ENCODE assay signal across 1 cellular context in the genomic region with DNA sequence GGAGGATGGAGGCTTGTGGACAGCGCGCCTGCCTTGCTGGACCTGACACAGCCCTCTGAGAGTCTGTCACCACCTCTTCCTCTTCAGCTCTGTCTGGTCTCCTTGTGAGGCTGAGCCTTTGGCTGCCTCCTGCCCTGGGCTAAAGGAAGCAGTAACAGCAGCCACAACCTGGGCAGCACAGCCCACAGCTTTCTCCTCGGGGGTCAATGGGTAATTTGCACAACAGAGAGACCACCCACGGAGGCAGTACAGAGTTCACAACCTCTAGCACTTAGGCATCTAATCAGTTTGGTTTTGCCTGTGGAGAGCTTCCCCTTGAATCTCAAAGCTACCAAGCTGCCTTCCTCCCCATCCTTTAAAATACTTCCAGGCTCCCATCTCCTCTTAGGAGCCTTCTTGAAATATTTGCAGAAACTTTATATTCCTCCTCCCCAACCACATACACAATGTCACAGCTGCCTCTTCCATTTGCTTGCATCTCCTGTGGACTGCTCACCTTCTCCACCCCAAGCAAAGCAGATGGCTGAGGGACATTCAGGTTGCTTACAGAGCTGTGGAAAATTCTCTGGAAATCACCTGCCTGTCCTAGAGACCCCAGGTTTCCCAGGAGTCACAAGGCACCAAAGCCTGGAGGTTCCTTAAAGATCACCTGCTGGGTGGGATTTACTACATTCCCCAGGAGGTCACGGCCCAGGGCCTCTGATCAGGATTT.
TF ChIP-seq lines count a peak whose summit lies in the region.

No MANE protein-coding gene starts in this region.

TF ChIP-seq in IMR-90, 13 proteins besides CTCF, POLR2A, EP300 and RAD21:
- TF ChIP-seq, protein P1, sequence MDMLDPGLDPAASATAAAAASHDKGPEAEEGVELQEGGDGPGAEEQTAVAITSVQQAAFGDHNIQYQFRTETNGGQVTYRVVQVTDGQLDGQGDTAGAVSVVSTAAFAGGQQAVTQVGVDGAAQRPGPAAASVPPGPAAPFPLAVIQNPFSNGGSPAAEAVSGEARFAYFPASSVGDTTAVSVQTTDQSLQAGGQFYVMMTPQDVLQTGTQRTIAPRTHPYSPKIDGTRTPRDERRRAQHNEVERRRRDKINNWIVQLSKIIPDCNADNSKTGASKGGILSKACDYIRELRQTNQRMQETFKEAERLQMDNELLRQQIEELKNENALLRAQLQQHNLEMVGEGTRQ (IDR thresholded peaks at IDR 0.05; ENCODE audit: low read depth, low read length), result no peak
- TF ChIP-seq MAFK (IDR thresholded peaks at IDR 0.05; ENCODE audit: low read depth, low read length), result no peak
- TF ChIP-seq FOS (IDR thresholded peaks at IDR 0.05; ENCODE audit: low read depth, low read length), result no peak
- TF ChIP-seq RFX5 (IDR thresholded peaks at IDR 0.05; ENCODE audit: low read depth, low read length), result no peak
- TF ChIP-seq NFE2L2 (IDR thresholded peaks at IDR 0.05; ENCODE audit: low read depth, low read length), result no peak
- TF ChIP-seq RCOR1 (IDR thresholded peaks at IDR 0.05; ENCODE audit: insufficient replicate concordance, low read length), result no peak
